18 cellular contexts compared by ENCODE assay signal in genomic region chr11:88318017-88318416, GRCh38. TPM values are rescaled to one million over a fixed set of nuclear protein-coding genes. Genes with fewer than 3 reads are reported as not detected.
DNase-seq lines count a peak whose midpoint lies in the region; ATAC-seq, FAIRE-seq and TF ChIP-seq lines count a peak whose summit lies in the region.
"Had no signal": no experiment of that assay in that cellular context is flagged by ENCODE, and none has a peak within 500 bp of the region (broad histone marks: within the 10 kb centered on the region; RNA-seq: fewer than 3 reads in every experiment).

No MANE protein-coding gene starts in this region.

- H3K79me2 ChIP-seq in neural progenitor cell (ENCODE audit: low read depth), result peaks cover 83% of the 10 kb centered on the region

- H3K4me3 ChIP-seq in epithelial cell of esophagus (ENCODE audit: low read length) (no peak overlapping the region), pancreas (no peak overlapping the region), neural progenitor cell (no peak overlapping the region)

- H3K27ac ChIP-seq in pancreas, result no peak overlapping the region
- no peak overlapping the region for H3K27ac ChIP-seq in neural progenitor cell

- H3K9ac ChIP-seq in neural progenitor cell, result no peak overlapping the region

- no peaks in the 10 kb centered on the region for H3K27me3 ChIP-seq in pancreas
- H3K27me3 ChIP-seq in neural progenitor cell, result no peaks in the 10 kb centered on the region

- H4K20me1 ChIP-seq in neural progenitor cell (ENCODE audit: low read depth), result peaks cover 5% of the 10 kb centered on the region

- peaks cover 23% of the 10 kb centered on the region for H3K36me3 Mint-ChIP-seq in neural progenitor cell
- H3K36me3 Mint-ChIP-seq in activated CD4-positive, alpha-beta T cell treated with anti-CD3 and anti-CD28 coated beads for 36 hours (ENCODE audit: low read depth), result peaks cover 24% of the 10 kb centered on the region

- FAIRE-seq in GM19239 (lab: Jason Lieb, UNC) (peak; percentile 28), pancreas (lab: Jason Lieb, UNC) (no peak)
- FAIRE-seq: GM12891, GM18507 had no signal

- POLR2A ChIA-PET in activated CD4-positive, alpha-beta T cell treated with anti-CD3 and anti-CD28 coated beads for 36 hours (lab: Charles Lee), result no interaction called here

- no peaks in the 10 kb centered on the region for H3K27me3 Mint-ChIP-seq in neural progenitor cell (ENCODE audit: insufficient read depth, low read depth)
- H3K27me3 Mint-ChIP-seq in activated CD4-positive, alpha-beta T cell treated with anti-CD3 and anti-CD28 coated beads for 36 hours, result no peaks in the 10 kb centered on the region

- H3K9me3 Mint-ChIP-seq in neural progenitor cell, result peaks cover 5% of the 10 kb centered on the region
- no peaks in the 10 kb centered on the region for H3K9me3 Mint-ChIP-seq in activated CD4-positive, alpha-beta T cell treated with anti-CD3 and anti-CD28 coated beads for 36 hours (ENCODE audit: low read depth)
- H3K9me3 Mint-ChIP-seq: HFFc6 had no signal

- H3K9me3 ChIP-seq in pancreas, result no peaks in the 10 kb centered on the region
- no peaks in the 10 kb centered on the region for H3K9me3 ChIP-seq in neural progenitor cell (ENCODE audit: low read depth)

- WGBS in pancreas, 2 donors, result 12 to 22% methylated on average over 2 of the region's 2 CpGs

- DNase-seq in GM19239 (ENCODE audit: insufficient read length, low spot score) (no peak), epithelial cell of esophagus (ENCODE audit: low read depth) (peak; percentile 73), left colon (no peak), pancreas (no peak), neural progenitor cell (ENCODE audit: low spot score) (no peak), NCI-H2107 (lab: John Stamatoyannopoulos, UW) (no peak), iPS-NIHi7 (ENCODE audit: extremely low spot score) (no peak)
- DNase-seq in activated CD4-positive, alpha-beta T cell treated with anti-CD3 and anti-CD28 coated beads for 36 hours, result no peak
- DNase-seq: C1 segment of cervical spinal cord; GF-D8; HFFc6; IMR-90; NCI-H1105 treated with DMSO at 0.1 percent for 48 hours; NCI-H1694 treated with DMSO at 0.1 percent for 48 hours; NK-92 treated with Interleukin-12 subunit alpha and Interleukin-12 subunit beta, amount 100 ng/mL, for 24 hours; SIG-M5 had no signal

- ATAC-seq in left colon (peak; percentile 52), pancreas (peak; percentile 28 to 66 (median 54))
- no peak for ATAC-seq in activated CD4-positive, alpha-beta T cell treated with anti-CD3 and anti-CD28 coated beads for 36 hours

- H3K4me1 ChIP-seq in pancreas (peaks cover 6 to 26% (median 22%) of the 10 kb centered on the region in 3 donors), neural progenitor cell (no peaks in the 10 kb centered on the region)

- H3K36me3 ChIP-seq in pancreas, result no peaks in the 10 kb centered on the region
- H3K36me3 ChIP-seq in neural progenitor cell, result no peaks in the 10 kb centered on the region

- intact Hi-C loops in left colon (cut with DNase I, micrococcal nuclease), result no loop called here
- intact Hi-C loops in pancreas (cut with DNase I), result no loop called here
- intact Hi-C loops in activated CD4-positive, alpha-beta T cell treated with anti-CD3 and anti-CD28 coated beads for 36 hours (cut with DNase I, micrococcal nuclease), result no loop called here

- TF ChIP-seq CTCF in epithelial cell of esophagus (IDR thresholded peaks at IDR 0.05; ENCODE audit: insufficient read depth, low read depth, low read length, missing control alignments) (no peak), pancreas (IDR thresholded peaks at IDR 0.05) (no peak), neural progenitor cell (IDR thresholded peaks at IDR 0.05) (no peak)

- H2AFZ ChIP-seq in neural progenitor cell (replicated peaks), result no peak overlapping the region

- no peak overlapping the region for H3K27ac Mint-ChIP-seq in neural progenitor cell
- no peak overlapping the region for H3K27ac Mint-ChIP-seq in activated CD4-positive, alpha-beta T cell treated with anti-CD3 and anti-CD28 coated beads for 36 hours
- H3K27ac Mint-ChIP-seq: HFFc6 had no signal

- H3K4me1 Mint-ChIP-seq in neural progenitor cell, result peaks cover 3% of the 10 kb centered on the region
- peaks cover 19% of the 10 kb centered on the region for H3K4me1 Mint-ChIP-seq in activated CD4-positive, alpha-beta T cell treated with anti-CD3 and anti-CD28 coated beads for 36 hours

- no peak overlapping the region for H3K4me3 Mint-ChIP-seq in neural progenitor cell
- H3K4me3 Mint-ChIP-seq in activated CD4-positive, alpha-beta T cell treated with anti-CD3 and anti-CD28 coated beads for 36 hours, result no peak overlapping the region
- H3K4me3 Mint-ChIP-seq: HFFc6 had no signal

- CTCF ChIA-PET in activated CD4-positive, alpha-beta T cell treated with anti-CD3 and anti-CD28 coated beads for 36 hours (lab: Charles Lee), result no interaction called here

- H3K4me2 ChIP-seq in neural progenitor cell, result no peak overlapping the region

- H3F3A ChIP-seq in neural progenitor cell (ENCODE audit: low read depth), result no peaks in the 10 kb centered on the region

RNA-seq across cellular contexts. Expression of gene CTSC, which starts 19.5 kb away (rescaled TPM):
- total RNA-seq in left colon (100 to 1,000 TPM in 1 of 2 donors, 10 to 100 TPM in 1; 65.4 to 133 TPM), pancreas (10 to 100 TPM; 13.6 to 68.6 (median 30.1) TPM), neural progenitor cell (ENCODE audit: low replicate concordance) (94.6 and 96.4 TPM in 2 replicates)
- 10 to 100 TPM; 12.2 to 18.4 TPM for polyA plus RNA-seq in pancreas
- total RNA-seq in activated CD4-positive, alpha-beta T cell treated with anti-CD3 and anti-CD28 coated beads for 36 hours, result 10 to 100 TPM; 53.1 to 59.4 TPM
